1 cellular context compared by ENCODE assay signal in genomic region chr2:66438498-66439290, GRCh38.
TF ChIP-seq lines count a peak whose summit lies in the region.

No MANE protein-coding gene starts in this region.

TF ChIP-seq in WTC11, 78 proteins besides CTCF, POLR2A, EP300 and RAD21 (continued from another document):
- TF ChIP-seq PRDM15 (CRISPR knock-in tag; IDR thresholded peaks at IDR 0.05) (no peak), ZNF138 (CRISPR knock-in tag; conservative IDR thresholded peaks at IDR 0.05) (no peak), CDX4 (CRISPR knock-in tag; IDR thresholded peaks at IDR 0.05; ENCODE audit: borderline replicate concordance) (no peak), CREM (CRISPR knock-in tag; IDR thresholded peaks at IDR 0.05) (no peak), MYBL2 (CRISPR knock-in tag; IDR thresholded peaks at IDR 0.05) (no peak), ZMAT4 (CRISPR knock-in tag; IDR thresholded peaks at IDR 0.05) (no peak), TCF7 (CRISPR knock-in tag; IDR thresholded peaks at IDR 0.05; ENCODE audit: low read depth) (no peak), E2F4 (CRISPR knock-in tag; IDR thresholded peaks at IDR 0.05; ENCODE audit: borderline replicate concordance, low read depth) (no peak), EMX1 (CRISPR knock-in tag; IDR thresholded peaks at IDR 0.05) (no peak), ELF4 (CRISPR knock-in tag; IDR thresholded peaks at IDR 0.05; ENCODE audit: low read depth) (no peak), MAX (CRISPR knock-in tag; IDR thresholded peaks at IDR 0.05) (no peak), SOX15 (CRISPR knock-in tag; IDR thresholded peaks at IDR 0.05) (no peak), E2F1 (CRISPR knock-in tag; IDR thresholded peaks at IDR 0.05) (no peak), ZNF416 (CRISPR knock-in tag; IDR thresholded peaks at IDR 0.05) (no peak)
TF ChIP-seq in WTC11: peak in this region for 0.
